ENCODE assay signal across 8 cellular contexts in genomic region chr1:9478021-9478420, GRCh38.
"Had no signal": no experiment of that assay in that cellular context is flagged by ENCODE, and none has a peak within 500 bp of the region (broad histone marks: within the 10 kb centered on the region; RNA-seq: fewer than 3 reads in every experiment).

No MANE protein-coding gene starts in this region.

- H3K4me3 ChIP-seq: GM23248, K562 had no signal

- FAIRE-seq: H54, K562 had no signal

- H3K27ac ChIP-seq: GM23248 had no signal

- DNase-seq: GM23248, GOT3, H9, HCEC 1CT, IMR-90, KG1 had no signal

- H2AFZ ChIP-seq: GM23248 had no signal

- H3K9ac ChIP-seq: GM23248 had no signal
